8 cellular contexts compared by ENCODE assay signal in genomic region chr6:150865043-150865405, GRCh38. TPM values are rescaled to one million over a fixed set of nuclear protein-coding genes. Genes with fewer than 3 reads are reported as not detected.
DNase-seq lines count a peak whose midpoint lies in the region; ATAC-seq and TF ChIP-seq lines count a peak whose summit lies in the region.

No MANE protein-coding gene starts in this region.

- TF ChIP-seq CTCF in astrocyte of the spinal cord (IDR thresholded peaks at IDR 0.05; ENCODE audit: low read depth, low read length): no peak

- no peaks in the 10 kb centered on the region for H3K79me1 ChIP-seq in mesenchymal stem cell (replicated peaks; ENCODE audit: low read length, poor library complexity, severe bottlenecking)

- no peaks in the 10 kb centered on the region for H3K36me3 ChIP-seq in mesenchymal stem cell (ENCODE audit: control insufficient read depth in 1 of 2, insufficient read depth in 2 of 2, low read depth in 1 of 2, low read length in 2 of 2)

- no peak overlapping the region for H2AK5ac ChIP-seq in mesenchymal stem cell (ENCODE audit: low read length, severe bottlenecking)

- peak overlapping the region; percentile 82 for H3K4me3 Mint-ChIP-seq in stimulated activated naive CD8-positive, alpha-beta T cell treated with anti-CD3 and anti-CD28 coated beads, Interleukin-15, Interleukin-2, amounts not matched to agents 100 ng/mL and 50 ng/mL, for 24 hours

- H3K27me3 ChIP-seq in mesenchymal stem cell (ENCODE audit: control insufficient read depth in 1 of 2, insufficient read depth in 1 of 2, low read length in 2 of 2): no peaks in the 10 kb centered on the region

- peak overlapping the region in 1 of 2 experiments; percentile 46 for H2BK12ac ChIP-seq in mesenchymal stem cell (ENCODE audit: low read length in 2 of 2)

- peak overlapping the region; percentile 84 for H3K27ac ChIP-seq in mesenchymal stem cell (ENCODE audit: low read length, poor library complexity, severe bottlenecking)

- no peak overlapping the region for H3K23ac ChIP-seq in mesenchymal stem cell (ENCODE audit: low read length in 2 of 2)

- H4K91ac ChIP-seq in mesenchymal stem cell (ENCODE audit: low read length): peak overlapping the region; percentile 80

- ATAC-seq in stimulated activated naive CD8-positive, alpha-beta T cell treated with anti-CD3 and anti-CD28 coated beads, Interleukin-15, Interleukin-2, amounts not matched to agents 100 U/mL and 50 U/mL, for 24 hours: no peak

- peak overlapping the region; percentile 98 for H3K9ac ChIP-seq in mesenchymal stem cell (ENCODE audit: low read length)

- H3K36me3 Mint-ChIP-seq in stimulated activated naive CD8-positive, alpha-beta T cell treated with anti-CD3 and anti-CD28 coated beads, Interleukin-15, Interleukin-2, amounts not matched to agents 100 ng/mL and 50 ng/mL, for 24 hours (ENCODE audit: low read depth): peaks cover 16% of the 10 kb centered on the region

- H4K8ac ChIP-seq in mesenchymal stem cell (ENCODE audit: low read length): no peak overlapping the region

- peak overlapping the region; percentile 60 for H3K4me2 ChIP-seq in mesenchymal stem cell (ENCODE audit: low read length, poor library complexity, severe bottlenecking)

- peak overlapping the region; percentile 73 for H2BK15ac ChIP-seq in mesenchymal stem cell (ENCODE audit: low read depth, poor library complexity, severe bottlenecking)

- peak overlapping the region; percentile 56 to 79 for H3K4ac ChIP-seq in mesenchymal stem cell (ENCODE audit: low read depth in 1 of 2, low read length in 2 of 2)

- peaks cover 34% of the 10 kb centered on the region for H3K4me1 Mint-ChIP-seq in stimulated activated naive CD8-positive, alpha-beta T cell treated with anti-CD3 and anti-CD28 coated beads, Interleukin-15, Interleukin-2, amounts not matched to agents 100 ng/mL and 50 ng/mL, for 24 hours (ENCODE audit: low read depth)

- H3K4me3 ChIP-seq in astrocyte of the spinal cord (ENCODE audit: low read depth, low read length) (peak overlapping the region; percentile 78), mesenchymal stem cell (ENCODE audit: insufficient read depth in 1 of 2, low read depth in 1 of 2, low read length in 2 of 2) (peak overlapping the region; percentile 46 to 90)

- H2AFZ ChIP-seq in mesenchymal stem cell (ENCODE audit: low read depth, low read length): peak overlapping the region; percentile 68

- H3K9me3 ChIP-seq in mesenchymal stem cell (ENCODE audit: control insufficient read depth, low read length): no peaks in the 10 kb centered on the region

- H3K9me3 Mint-ChIP-seq in stimulated activated naive CD8-positive, alpha-beta T cell treated with anti-CD3 and anti-CD28 coated beads, Interleukin-15, Interleukin-2, amounts not matched to agents 100 ng/mL and 50 ng/mL, for 24 hours: no peaks in the 10 kb centered on the region

- H3K14ac ChIP-seq in mesenchymal stem cell (ENCODE audit: low read length in 2 of 2): peak overlapping the region in 1 of 2 experiments; percentile 45

- H3K18ac ChIP-seq in mesenchymal stem cell (ENCODE audit: low read depth in 1 of 2, low read length in 2 of 2): peak overlapping the region; percentile 37 to 99

- 3% methylated on average over 4 of the region's 5 CpGs for WGBS in mesenchymal stem cell

- DNase-seq in stimulated activated naive CD8-positive, alpha-beta T cell treated with anti-CD3 and anti-CD28 coated beads, Interleukin-15, Interleukin-2, amounts not matched to agents 100 U/mL and 50 U/mL, for 24 hours: no peak
- DNase-seq in astrocyte of the spinal cord (ENCODE audit: low read depth, low spot score) (no peak), mesenchymal stem cell (peak; percentile 31), NCI-H146 treated with DMSO at 0.1 percent for 48 hours (lab: John Stamatoyannopoulos, UW; ENCODE audit: unreplicated experiment) (no peak), COLO668 (lab: John Stamatoyannopoulos, UW; ENCODE audit: unreplicated experiment) (no peak), kidney glomerular epithelial cell (lab: John Stamatoyannopoulos, UW) (no peak), DMS79 treated with DMSO at 0.1 percent for 48 hours (lab: John Stamatoyannopoulos, UW) (no peak)

- H3K4me1 ChIP-seq in mesenchymal stem cell (ENCODE audit: control insufficient read depth, insufficient read depth, low read depth, low read length): peaks cover 5% of the 10 kb centered on the region

- H3K27me3 Mint-ChIP-seq in stimulated activated naive CD8-positive, alpha-beta T cell treated with anti-CD3 and anti-CD28 coated beads, Interleukin-15, Interleukin-2, amounts not matched to agents 100 ng/mL and 50 ng/mL, for 24 hours: peaks cover 23% of the 10 kb centered on the region

- peak overlapping the region; percentile 69 for H2BK120ac ChIP-seq in mesenchymal stem cell (ENCODE audit: low read depth, low read length)

- H3K27ac Mint-ChIP-seq in stimulated activated naive CD8-positive, alpha-beta T cell treated with anti-CD3 and anti-CD28 coated beads, Interleukin-15, Interleukin-2, amounts not matched to agents 100 ng/mL and 50 ng/mL, for 24 hours: peak overlapping the region; percentile 86

- in situ Hi-C loops in astrocyte of the spinal cord (cut with HindIII; ENCODE audit: low sequenced_read_pairs): no loop called here

- H2BK5ac ChIP-seq in mesenchymal stem cell (ENCODE audit: low read depth, low read length, poor library complexity, severe bottlenecking): no peak overlapping the region

RNA-seq across cellular contexts. Expression of gene MTHFD1L, which starts 0.5 kb away (rescaled TPM):
- 30.8 TPM for polyA plus RNA-seq in mesenchymal stem cell (2013, experiment 1 of 2)
- polyA plus RNA-seq in mesenchymal stem cell (2013, experiment 2 of 2): 33.1 TPM
